Comparison of ENCODE assay signal across 15 cellular contexts in genomic region chr7:96933067-96933645, GRCh38.
DNase-seq lines count a peak whose midpoint lies in the region; ATAC-seq, FAIRE-seq and TF ChIP-seq lines count a peak whose summit lies in the region.
"Had no signal": no experiment of that assay in that cellular context is flagged by ENCODE, and none has a peak within 500 bp of the region (broad histone marks: within the 10 kb centered on the region; RNA-seq: fewer than 3 reads in every experiment).

No MANE protein-coding gene starts in this region.

- no peaks in the 10 kb centered on the region for H3K79me2 ChIP-seq in HepG2 (ENCODE audit: insufficient read depth, low read length)

- H3K4me3 ChIP-seq in HepG2 (replicated peaks in 1 of 3; ENCODE audit: insufficient read depth in 1 of 3, low read depth in 2 of 3, low read length in 3 of 3) = no peak overlapping the region
- no peak overlapping the region for H3K4me3 ChIP-seq in right lobe of liver
- H3K4me3 ChIP-seq in bronchial epithelial cell (ENCODE audit: low read depth, low read length) = no peak overlapping the region
- H3K4me3 ChIP-seq: BLaER1, HAP-1 had no signal

- FAIRE-seq in HepG2 (lab: Jason Lieb, UNC) (no peak), bronchial epithelial cell (lab: Jason Lieb, UNC) (peak; percentile 52)
- FAIRE-seq: GM18507 had no signal

- POLR2A ChIA-PET in HepG2 (lab: Yijun Ruan, JAX) = no interaction called here

- H2AFZ ChIP-seq in HepG2 (ENCODE audit: low read length) = no peak overlapping the region

- peak overlapping the region; percentile 32 for H3K4me2 ChIP-seq in HepG2 (ENCODE audit: low read depth, low read length)
- H3K4me2 ChIP-seq: BLaER1 had no signal

- DNase-seq in HepG2 (ENCODE audit: low spot score) = no peak
- DNase-seq in right lobe of liver = no peak
- DNase-seq in bronchial epithelial cell (ENCODE audit: low read depth) = no peak
- no peak for DNase-seq in sciatic nerve (ENCODE audit: low spot score)
- DNase-seq in NCI-H446 (lab: John Stamatoyannopoulos, UW) = no peak
- DNase-seq in NCI-H82 treated with DMSO at 0.1 percent for 48 hours (lab: John Stamatoyannopoulos, UW; ENCODE audit: unreplicated experiment) = no peak
- DNase-seq in Ammon's horn (ENCODE audit: low spot score) = no peak
- DNase-seq: CD4-positive, CD25-positive, alpha-beta regulatory T cell; DMS53; GOT3 had no signal

- H4K20me1 ChIP-seq in HepG2 (ENCODE audit: insufficient read depth, low read length) = no peaks in the 10 kb centered on the region
- H4K20me1 ChIP-seq: BLaER1 had no signal

- CTCF ChIA-PET in HepG2 (lab: Yijun Ruan, JAX; ENCODE audit: low intra/inter-chr PET ratio, low total read pairs) = no interaction called here

- no peak overlapping the region for H3K9ac ChIP-seq in HepG2 (ENCODE audit: insufficient read depth, low read depth, low read length)
- H3K9ac ChIP-seq: BLaER1 had no signal

- WGBS in HepG2 (ENCODE audit: low lambda C conversion rate) = 45% methylated on average over 9 of the region's 9 CpGs
- WGBS in right lobe of liver (ENCODE audit: insufficient coverage, low coverage, low lambda C conversion rate, missing lambda C conversion rate) = 70% methylated on average over 8 of the region's 9 CpGs

- no peak for TF ChIP-seq RAD21 in HepG2 (CRISPR knock-in tag; IDR thresholded peaks at IDR 0.05)

- in situ Hi-C loops in HepG2 (cut with HindIII; ENCODE audit: extremely low pct_ligation_motif_present, low pct_unique_long_range_greater_than_20kb) = no loop called here

- H3K9me3 ChIP-seq in HepG2 (ENCODE audit: low read length) (no peaks in the 10 kb centered on the region), right lobe of liver (no peaks in the 10 kb centered on the region)
- H3K9me3 ChIP-seq: BLaER1, HAP-1 had no signal

- no peaks in the 10 kb centered on the region for H3K4me1 ChIP-seq in HepG2 (ENCODE audit: insufficient read depth, low read length)
- no peaks in the 10 kb centered on the region for H3K4me1 ChIP-seq in right lobe of liver
- H3K4me1 ChIP-seq: HAP-1 had no signal

- H3K36me3 ChIP-seq in HepG2 (replicated peaks in 1 of 2; ENCODE audit: control insufficient read depth in 1 of 2, insufficient read depth in 2 of 2, low read length in 2 of 2) (no peaks in the 10 kb centered on the region), right lobe of liver (no peaks in the 10 kb centered on the region), bronchial epithelial cell (ENCODE audit: control insufficient read depth, insufficient read depth, low read length) (no peaks in the 10 kb centered on the region)
- H3K36me3 ChIP-seq: BLaER1, HAP-1 had no signal

- TF ChIP-seq POLR2A in HepG2 (IDR thresholded peaks at IDR 0.05; ENCODE audit: insufficient read depth in 1 of 2, low read depth in 2 of 2, low read length in 2 of 2) = no peak
- no peak for TF ChIP-seq POLR2A in right lobe of liver (IDR thresholded peaks at IDR 0.05)

- peaks cover 0 to 1% of the 10 kb centered on the region in 2 experiments; a peak in 2 of 5 replicates for H3K27me3 ChIP-seq in HepG2 (ENCODE audit: control insufficient read depth in 1 of 2, insufficient read depth in 2 of 2, low read length in 2 of 2)
- H3K27me3 ChIP-seq in right lobe of liver = no peaks in the 10 kb centered on the region
- peaks cover 4% of the 10 kb centered on the region for H3K27me3 ChIP-seq in bronchial epithelial cell (ENCODE audit: control insufficient read depth, insufficient read depth, low read length)
- H3K27me3 ChIP-seq: BLaER1 had no signal

- TF ChIP-seq CTCF in HepG2 (CRISPR knock-in tag; IDR thresholded peaks at IDR 0.05) (no peak), right lobe of liver (IDR thresholded peaks at IDR 0.05) (no peak), bronchial epithelial cell (IDR thresholded peaks at IDR 0.05; ENCODE audit: insufficient read depth, low read length, severe bottlenecking) (no peak)

- intact Hi-C loops in HepG2 (cut with micrococcal nuclease; ENCODE audit: unreplicated experiment) = no loop called here
- intact Hi-C loops in right lobe of liver (cut with DNase I) = no loop called here
- intact Hi-C loops in sciatic nerve (cut with DNase I) = no loop called here

- TF ChIP-seq EP300 in HepG2 (IDR thresholded peaks at IDR 0.05; ENCODE audit: low read depth in 2 of 2, low read length in 2 of 2) (no peak), HepG2 (CRISPR knock-in tag; IDR thresholded peaks at IDR 0.05; ENCODE audit: borderline replicate concordance) (no peak)

- ATAC-seq in HepG2 (no peak), right lobe of liver (no peak), sciatic nerve (peak; percentile 74), GM21786 (IDR thresholded peaks at IDR 0.05; ENCODE audit: unreplicated experiment) (no peak)

- BruUV-seq in HepG2 (replicated peaks; lab: Mats Ljungman, UMichigan) = no TSS peak

- H3K27ac ChIP-seq in HepG2 (ENCODE audit: extremely low read length, insufficient read depth, low read length) = no peak overlapping the region
- no peak overlapping the region for H3K27ac ChIP-seq in right lobe of liver
- H3K27ac ChIP-seq: 22Rv1, BLaER1 had no signal

TF ChIP-seq in HepG2, 621 proteins besides CTCF, POLR2A, EP300 and RAD21:
- no peak for TF ChIP-seq AHDC1 (CRISPR knock-in tag; IDR thresholded peaks at IDR 0.05; ENCODE audit: borderline replicate concordance)
- TF ChIP-seq ZBTB10 (CRISPR knock-in tag; IDR thresholded peaks at IDR 0.05; ENCODE audit: borderline replicate concordance) = no peak
- no peak for TF ChIP-seq ZNF44 (CRISPR knock-in tag; IDR thresholded peaks at IDR 0.05)
TF ChIP-seq in HepG2: peak in this region for 0.
